In the genomic region with DNA sequence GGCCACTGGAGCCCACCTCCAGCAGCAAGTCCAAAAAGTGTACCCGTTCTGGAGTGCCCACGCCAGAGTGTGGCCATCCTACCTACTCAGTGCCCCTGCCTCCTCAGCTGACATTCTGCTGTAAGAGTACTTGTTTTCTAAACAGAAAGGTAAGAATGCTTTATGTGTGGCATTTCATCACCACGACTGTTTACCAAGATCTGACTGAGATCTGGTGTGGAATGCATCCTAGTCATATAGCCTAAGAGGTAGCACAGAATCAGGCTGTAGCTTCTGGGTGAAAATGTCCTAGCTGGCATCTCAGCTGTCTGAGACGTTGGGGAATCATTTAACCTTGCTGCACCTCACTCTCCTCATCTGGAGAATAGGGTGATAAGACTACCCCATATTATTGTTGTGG, we compare ENCODE assay signal across 30 cellular contexts.
"Had no signal": no experiment of that assay in that cellular context is flagged by ENCODE, and none has a peak within 500 bp of the region (broad histone marks: within the 10 kb centered on the region; RNA-seq: fewer than 3 reads in every experiment).

No MANE protein-coding gene starts in this region.

- H3K27ac Mint-ChIP-seq: naive B cell; naive thymus-derived CD8-positive, alpha-beta T cell; natural killer cell treated with Interleukin-12 subunit alpha and Interleukin-12 subunit beta and Interleukin-15 and Interleukin-18, amount 100 ng/mL, for 72 hours; nephron progenitor cell; progenitor cell of endocrine pancreas; stimulated activated memory B cell treated with anti-CD40 and anti-IgM and Interleukin-4, amounts not matched to agents 10 μg/mL and 1 μg/mL and 100 μg/mL, for 72 hours; stimulated activated naive CD8-positive, alpha-beta T cell treated with anti-CD3 and anti-CD28 coated beads, Interleukin-15, amount 100 ng/mL, for 72 hours had no signal

- ATAC-seq: naive thymus-derived CD8-positive, alpha-beta T cell; natural killer cell treated with Interleukin-12 subunit alpha and Interleukin-12 subunit beta and Interleukin-15 and Interleukin-18, amount 100 ng/mL, for 72 hours; psoas muscle; right cardiac atrium; right lobe of liver; stimulated activated memory B cell treated with anti-CD40 and anti-IgM and Interleukin-4, amounts not matched to agents 10 μg/mL and 1 μg/mL and 100 μg/mL, for 72 hours; stimulated activated naive CD8-positive, alpha-beta T cell treated with anti-CD3 and anti-CD28 coated beads, Interleukin-15, amount 100 ng/mL, for 72 hours; stimulated activated naive CD8-positive, alpha-beta T cell treated with anti-CD3 and anti-CD28 coated beads, Interleukin-15, Interleukin-2, amounts not matched to agents 100 U/mL and 50 U/mL, for 24 hours had no signal

- H3K4me1 ChIP-seq: parathyroid adenoma, psoas muscle, right lobe of liver, sigmoid colon, suprapubic skin, testis, tibial artery, transverse colon, upper lobe of left lung, vagina had no signal

- H3K9me3 ChIP-seq: ovary, psoas muscle, right lobe of liver, sigmoid colon, suprapubic skin, testis, tibial artery, transverse colon, upper lobe of left lung, vagina had no signal

- H3K36me3 Mint-ChIP-seq: naive B cell; naive thymus-derived CD8-positive, alpha-beta T cell; natural killer cell treated with Interleukin-12 subunit alpha and Interleukin-12 subunit beta and Interleukin-15 and Interleukin-18, amount 100 ng/mL, for 72 hours; stimulated activated memory B cell treated with anti-CD40 and anti-IgM and Interleukin-4, amounts not matched to agents 10 μg/mL and 1 μg/mL and 100 μg/mL, for 72 hours had no signal

- H3K27ac ChIP-seq: ovary, parathyroid adenoma, psoas muscle, right lobe of liver, sigmoid colon, suprapubic skin, testis, tibial artery, transverse colon, upper lobe of left lung, vagina had no signal

- DNase-seq: naive B cell; naive thymus-derived CD8-positive, alpha-beta T cell; nephron progenitor cell; occipital lobe; ovary; psoas muscle; right cardiac atrium; right lobe of liver; sigmoid colon; small intestine; stimulated activated CD4-positive, alpha-beta T cell treated with anti-CD3 and anti-CD28 coated beads, Interleukin-15, amount 100 ng/mL, for 24 hours; stimulated activated CD4-positive, alpha-beta T cell treated with anti-CD3 and anti-CD28 coated beads, Interleukin-2, amount 100 ng/mL, for 24 hours; stimulated activated CD4-positive, alpha-beta T cell treated with anti-CD3 and anti-CD28 coated beads, Interleukin-4, amount 100 ng/mL, for 1 hour; stimulated activated CD4-positive, alpha-beta T cell treated with anti-CD3 and anti-CD28 coated beads, Interleukin-4, amount 100 ng/mL, for 4 hours; stimulated activated CD8-positive, alpha-beta memory T cell treated with anti-CD3 and anti-CD28 coated beads, Interleukin-4, amount 100 ng/mL, for 48 hours; stimulated activated naive CD4-positive, alpha-beta T cell; stimulated activated naive CD8-positive, alpha-beta T cell treated with anti-CD3 and anti-CD28 coated beads, Interleukin-15, amount 100 ng/mL, for 72 hours; stimulated activated naive CD8-positive, alpha-beta T cell treated with anti-CD3 and anti-CD28 coated beads, Interleukin-15, Interleukin-2, amounts not matched to agents 100 U/mL and 50 U/mL, for 24 hours; substantia nigra; testis; tibial artery; transverse colon; upper lobe of left lung had no signal

- H3K27me3 Mint-ChIP-seq: naive B cell; naive thymus-derived CD8-positive, alpha-beta T cell; natural killer cell treated with Interleukin-12 subunit alpha and Interleukin-12 subunit beta and Interleukin-15 and Interleukin-18, amount 100 ng/mL, for 72 hours; stimulated activated memory B cell treated with anti-CD40 and anti-IgM and Interleukin-4, amounts not matched to agents 10 μg/mL and 1 μg/mL and 100 μg/mL, for 72 hours; stimulated activated naive CD8-positive, alpha-beta T cell treated with anti-CD3 and anti-CD28 coated beads, Interleukin-15, amount 100 ng/mL, for 72 hours had no signal

- H2AFZ ChIP-seq: parathyroid adenoma had no signal

- H3K79me2 ChIP-seq: parathyroid adenoma had no signal

- H3K4me3 Mint-ChIP-seq: naive B cell; naive thymus-derived CD8-positive, alpha-beta T cell; natural killer cell treated with Interleukin-12 subunit alpha and Interleukin-12 subunit beta and Interleukin-15 and Interleukin-18, amount 100 ng/mL, for 72 hours; nephron progenitor cell; neural crest cell; stimulated activated memory B cell treated with anti-CD40 and anti-IgM and Interleukin-4, amounts not matched to agents 10 μg/mL and 1 μg/mL and 100 μg/mL, for 72 hours; stimulated activated naive CD8-positive, alpha-beta T cell treated with anti-CD3 and anti-CD28 coated beads, Interleukin-15, amount 100 ng/mL, for 72 hours had no signal

- H3K27me3 ChIP-seq: ovary, right lobe of liver, sigmoid colon, suprapubic skin, testis, tibial artery, transverse colon, upper lobe of left lung, vagina had no signal

- H3K36me3 ChIP-seq: ovary, right lobe of liver, sigmoid colon, suprapubic skin, tibial artery, transverse colon, upper lobe of left lung, vagina had no signal

- H3K4me1 Mint-ChIP-seq: naive B cell; naive thymus-derived CD8-positive, alpha-beta T cell; stimulated activated memory B cell treated with anti-CD40 and anti-IgM and Interleukin-4, amounts not matched to agents 10 μg/mL and 1 μg/mL and 100 μg/mL, for 72 hours; stimulated activated naive CD8-positive, alpha-beta T cell treated with anti-CD3 and anti-CD28 coated beads, Interleukin-15, amount 100 ng/mL, for 72 hours had no signal

- H3K9me3 Mint-ChIP-seq: stimulated activated memory B cell treated with anti-CD40 and anti-IgM and Interleukin-4, amounts not matched to agents 10 μg/mL and 1 μg/mL and 100 μg/mL, for 72 hours had no signal

- H3K4me3 ChIP-seq: ovary, psoas muscle, right lobe of liver, sigmoid colon, suprapubic skin, testis, tibial artery, transverse colon, upper lobe of left lung, vagina had no signal

- H3K9ac ChIP-seq: parathyroid adenoma had no signal
